8 cellular contexts compared by ENCODE assay signal in genomic region chr12:116066381-116067230, GRCh38.
DNase-seq lines count a peak whose midpoint lies in the region; ATAC-seq and TF ChIP-seq lines count a peak whose summit lies in the region.

No MANE protein-coding gene starts in this region.

- H3K4me1 ChIP-seq in PC-3 (ENCODE audit: insufficient read depth, low read length), result peaks cover 6% of the 10 kb centered on the region
- peaks cover 79% of the 10 kb centered on the region for H3K4me1 ChIP-seq in left ventricle myocardium inferior

- CTCF ChIA-PET in PC-3 (lab: Charles Lee), result interaction anchor here (0.7 kb wide), 1 partner anchor 32 kb away, joined by 6 read pairs; no protein-coding TSS in a partner anchor

- peaks cover 13% of the 10 kb centered on the region for H3K4me1 Mint-ChIP-seq in activated T-helper 17 cell treated with anti-CD3 and anti-CD28 coated beads, Interleukin-2, amount 50 U/mL, for 72 hours

- H3K9me3 Mint-ChIP-seq in activated T-helper 17 cell treated with anti-CD3 and anti-CD28 coated beads, Interleukin-2, amount 50 U/mL, for 72 hours, result no peaks in the 10 kb centered on the region

- H4K20me1 ChIP-seq in PC-3 (ENCODE audit: low read length), result peaks cover 4% of the 10 kb centered on the region; the same call in 1 of the 2 replicates

- BruUV-seq in PC-3 (replicated peaks; lab: Mats Ljungman, UMichigan), result no TSS peak

- H3K27me3 Mint-ChIP-seq in activated T-helper 17 cell treated with anti-CD3 and anti-CD28 coated beads, Interleukin-2, amount 50 U/mL, for 72 hours, result no peaks in the 10 kb centered on the region

- H2AFZ ChIP-seq in PC-3 (ENCODE audit: low read length), result no peak overlapping the region

- POLR2A ChIA-PET in PC-3 (lab: Charles Lee; ENCODE audit: unreplicated experiment), result no interaction called here

- H3K4me3 Mint-ChIP-seq in activated T-helper 17 cell treated with anti-CD3 and anti-CD28 coated beads, Interleukin-2, amount 50 U/mL, for 72 hours, result no peak overlapping the region

- intact Hi-C loops in PC-3 (cut with micrococcal nuclease) (loop anchor here (1.0 to 5.0 kb wide), 4 partner anchors 34 to 171 kb away; no protein-coding TSS in a partner anchor), left ventricle myocardium inferior (cut with micrococcal nuclease) (no loop called here)

- H3K4me2 ChIP-seq in PC-3 (ENCODE audit: low read length), result no peak overlapping the region

- H3K4me3 ChIP-seq in PC-3 (ENCODE audit: low read length) (no peak overlapping the region), left ventricle myocardium inferior (no peak overlapping the region)

- peaks cover 73% of the 10 kb centered on the region for H3K79me2 ChIP-seq in PC-3 (ENCODE audit: low read length)

- H3K27me3 ChIP-seq in PC-3 (ENCODE audit: low read length) (no peaks in the 10 kb centered on the region), left ventricle myocardium inferior (ENCODE audit: low read depth) (no peaks in the 10 kb centered on the region)

- no peaks in the 10 kb centered on the region for H3K9me3 ChIP-seq in PC-3 (ENCODE audit: low read length)
- no peaks in the 10 kb centered on the region for H3K9me3 ChIP-seq in left ventricle myocardium inferior (replicated peaks)

- no peak overlapping the region for H3K9ac ChIP-seq in PC-3 (ENCODE audit: low read length)

- H3K36me3 ChIP-seq in PC-3 (ENCODE audit: low read depth, low read length), result no peaks in the 10 kb centered on the region
- no peaks in the 10 kb centered on the region for H3K36me3 ChIP-seq in left ventricle myocardium inferior

- DNase-seq in AG09319 (ENCODE audit: extremely low read depth, low read depth) (no peak), PC-3 (peak; percentile 66), left ventricle myocardium inferior (peak; percentile 23)
- DNase-seq in stimulated activated CD4-positive, alpha-beta T cell treated with anti-CD3 and anti-CD28 coated beads, Interleukin-1b, Interleukin-23, amount 100 ng/mL, for 4 hours (ENCODE audit: low read depth in 2 of 2), result peak; percentile 35 to 41

- ATAC-seq in GM21367 (IDR thresholded peaks at IDR 0.05; ENCODE audit: unreplicated experiment), result peak; percentile 58
- ATAC-seq in PC-3, result peak; percentile 61
- peak; percentile 50 for ATAC-seq in activated T-helper 17 cell treated with anti-CD3 and anti-CD28 coated beads, Interleukin-2, amount 50 U/mL, for 72 hours (replicated peaks)
- ATAC-seq in HG03565 (IDR thresholded peaks at IDR 0.05; ENCODE audit: unreplicated experiment), result no peak
- ATAC-seq in GM19395 (IDR thresholded peaks at IDR 0.05; ENCODE audit: unreplicated experiment), result no peak

- H3F3A ChIP-seq in PC-3 (ENCODE audit: low read length, unreplicated experiment), result no peaks in the 10 kb centered on the region

- H3K27ac Mint-ChIP-seq in activated T-helper 17 cell treated with anti-CD3 and anti-CD28 coated beads, Interleukin-2, amount 50 U/mL, for 72 hours, result peak overlapping the region; percentile 63

- no peaks in the 10 kb centered on the region for H3K9me2 ChIP-seq in PC-3 (replicated peaks; ENCODE audit: low read length)

- H3K36me3 Mint-ChIP-seq in activated T-helper 17 cell treated with anti-CD3 and anti-CD28 coated beads, Interleukin-2, amount 50 U/mL, for 72 hours (ENCODE audit: low read depth), result no peaks in the 10 kb centered on the region

- TF ChIP-seq CTCF in AG09319 (IDR thresholded peaks at IDR 0.05; ENCODE audit: low read depth, low read length), result peak; percentile 63
- peak; percentile 98 for TF ChIP-seq CTCF in PC-3 (conservative IDR thresholded peaks at IDR 0.05; ENCODE audit: low read depth, low read length)
- TF ChIP-seq CTCF in left ventricle myocardium inferior (IDR thresholded peaks at IDR 0.05; ENCODE audit: borderline replicate concordance), result peak; percentile 64

- H3K27ac ChIP-seq in PC-3 (ENCODE audit: low read length) (no peak overlapping the region), left ventricle myocardium inferior (replicated peaks) (no peak overlapping the region)

Comparison
In these comparisons a context has a peak if more than half of its experiments do, and no peak if none do; other contexts are left out.
1. ATAC-seq: peak in GM21367 (single experiment), PC-3 (single experiment) and activated T-helper 17 cell treated with anti-CD3 and anti-CD28 coated beads, Interleukin-2, amount 50 U/mL, for 72 hours (single experiment); none in HG03565 (single experiment) and GM19395 (single experiment).
2. Peak in every context shown above with its lines, with median percentiles within 50 percentile points of each other: CTCF ChIP-seq.